Comparison of ENCODE assay signal across 19 cellular contexts in genomic region chr3:155948476-155948875, GRCh38.
"Had no signal": no experiment of that assay in that cellular context is flagged by ENCODE, and none has a peak within 500 bp of the region (broad histone marks: within the 10 kb centered on the region; RNA-seq: fewer than 3 reads in every experiment).

No MANE protein-coding gene starts in this region.

- H3K36me3 ChIP-seq: gastrocnemius medialis, left lung, thoracic aorta, upper lobe of right lung had no signal

- H3K4me1 ChIP-seq: gastrocnemius medialis, left lung, upper lobe of right lung had no signal

- H3K27ac ChIP-seq: gastrocnemius medialis, left lung, thoracic aorta, upper lobe of right lung had no signal

- H3K4me3 ChIP-seq: gastrocnemius medialis, left lung, thoracic aorta, upper lobe of right lung had no signal

- H3K9me3 Mint-ChIP-seq: activated CD4-positive, alpha-beta memory T cell treated with anti-CD3 and anti-CD28 coated beads for 36 hours; activated naive CD8-positive, alpha-beta T cell treated with anti-CD3 and anti-CD28 coated beads for 36 hours; activated T-helper 1 cell treated with anti-CD3 and anti-CD28 coated beads, Interleukin-12 subunit alpha, Interleukin-12 subunit beta, Interleukin-2, Interleukin-4 antibody, amounts not matched to agents 30 ng/mL and 10 ng/mL and 1 ng/mL, durations not matched to agents 14 hours and 24 hours and 36 hours; central memory CD8-positive, alpha-beta T cell; stimulated activated effector memory CD8-positive, alpha-beta T cell treated with anti-CD3 and anti-CD28 coated beads, Interleukin-12 subunit alpha, Interleukin-12 subunit beta, amount 100 ng/mL, for 72 hours had no signal

- H3K27me3 Mint-ChIP-seq: activated CD4-positive, alpha-beta memory T cell treated with anti-CD3 and anti-CD28 coated beads for 36 hours; activated CD4-positive, alpha-beta T cell treated with anti-CD3 and anti-CD28 coated beads for 36 hours; activated naive CD8-positive, alpha-beta T cell treated with anti-CD3 and anti-CD28 coated beads for 36 hours; brain; central memory CD8-positive, alpha-beta T cell had no signal

- H3K36me3 Mint-ChIP-seq: activated CD4-positive, alpha-beta memory T cell treated with anti-CD3 and anti-CD28 coated beads for 36 hours; brain; stimulated activated effector memory CD8-positive, alpha-beta T cell treated with anti-CD3 and anti-CD28 coated beads, Interleukin-12 subunit alpha, Interleukin-12 subunit beta, amount 100 ng/mL, for 72 hours had no signal

- H3K9me3 ChIP-seq: gastrocnemius medialis, left lung, thoracic aorta, upper lobe of right lung had no signal

- H3K4me3 Mint-ChIP-seq: activated CD4-positive, alpha-beta memory T cell treated with anti-CD3 and anti-CD28 coated beads for 36 hours; activated CD4-positive, alpha-beta T cell treated with anti-CD3 and anti-CD28 coated beads for 36 hours; activated naive CD8-positive, alpha-beta T cell treated with anti-CD3 and anti-CD28 coated beads for 36 hours; activated T-helper 1 cell treated with anti-CD3 and anti-CD28 coated beads, Interleukin-12 subunit alpha, Interleukin-12 subunit beta, Interleukin-2, Interleukin-4 antibody, amounts not matched to agents 30 ng/mL and 10 ng/mL and 1 ng/mL, durations not matched to agents 14 hours and 24 hours and 36 hours; brain; central memory CD8-positive, alpha-beta T cell; nephron progenitor cell; stimulated activated effector memory CD8-positive, alpha-beta T cell treated with anti-CD3 and anti-CD28 coated beads, Interleukin-12 subunit alpha, Interleukin-12 subunit beta, amount 100 ng/mL, for 72 hours had no signal

- H3K27me3 ChIP-seq: gastrocnemius medialis, left lung, upper lobe of right lung had no signal

- H3K4me1 Mint-ChIP-seq: activated CD4-positive, alpha-beta T cell treated with anti-CD3 and anti-CD28 coated beads for 36 hours; activated naive CD8-positive, alpha-beta T cell treated with anti-CD3 and anti-CD28 coated beads for 36 hours; brain; central memory CD8-positive, alpha-beta T cell; stimulated activated effector memory CD8-positive, alpha-beta T cell treated with anti-CD3 and anti-CD28 coated beads, Interleukin-12 subunit alpha, Interleukin-12 subunit beta, amount 100 ng/mL, for 72 hours had no signal

- H3K27ac Mint-ChIP-seq: activated CD4-positive, alpha-beta memory T cell treated with anti-CD3 and anti-CD28 coated beads for 36 hours; activated CD4-positive, alpha-beta T cell treated with anti-CD3 and anti-CD28 coated beads for 36 hours; activated naive CD8-positive, alpha-beta T cell treated with anti-CD3 and anti-CD28 coated beads for 36 hours; activated T-helper 1 cell treated with anti-CD3 and anti-CD28 coated beads, Interleukin-12 subunit alpha, Interleukin-12 subunit beta, Interleukin-2, Interleukin-4 antibody, amounts not matched to agents 30 ng/mL and 10 ng/mL and 1 ng/mL, durations not matched to agents 14 hours and 24 hours and 36 hours; nephron progenitor cell; stimulated activated effector memory CD8-positive, alpha-beta T cell treated with anti-CD3 and anti-CD28 coated beads, Interleukin-12 subunit alpha, Interleukin-12 subunit beta, amount 100 ng/mL, for 72 hours had no signal

- DNase-seq: activated CD4-positive, alpha-beta memory T cell treated with anti-CD3 and anti-CD28 coated beads for 36 hours; activated CD4-positive, alpha-beta T cell treated with anti-CD3 and anti-CD28 coated beads for 36 hours; activated gamma-delta T cell treated with Interleukin-2 at 50 U/mL for 16 hours; activated naive CD8-positive, alpha-beta T cell treated with anti-CD3 and anti-CD28 coated beads for 36 hours; activated T-cell treated with anti-CD3 and anti-CD28 coated beads for 4 hours; cortex of kidney; gastrocnemius medialis; head of caudate nucleus; left lung; nephron progenitor cell; nucleus accumbens; stimulated activated CD4-positive, alpha-beta T cell treated with anti-CD3 and anti-CD28 coated beads, Interleukin-4, amount 100 ng/mL, for 24 hours; T-helper 2 cell; upper lobe of right lung had no signal
